In the genomic region with DNA sequence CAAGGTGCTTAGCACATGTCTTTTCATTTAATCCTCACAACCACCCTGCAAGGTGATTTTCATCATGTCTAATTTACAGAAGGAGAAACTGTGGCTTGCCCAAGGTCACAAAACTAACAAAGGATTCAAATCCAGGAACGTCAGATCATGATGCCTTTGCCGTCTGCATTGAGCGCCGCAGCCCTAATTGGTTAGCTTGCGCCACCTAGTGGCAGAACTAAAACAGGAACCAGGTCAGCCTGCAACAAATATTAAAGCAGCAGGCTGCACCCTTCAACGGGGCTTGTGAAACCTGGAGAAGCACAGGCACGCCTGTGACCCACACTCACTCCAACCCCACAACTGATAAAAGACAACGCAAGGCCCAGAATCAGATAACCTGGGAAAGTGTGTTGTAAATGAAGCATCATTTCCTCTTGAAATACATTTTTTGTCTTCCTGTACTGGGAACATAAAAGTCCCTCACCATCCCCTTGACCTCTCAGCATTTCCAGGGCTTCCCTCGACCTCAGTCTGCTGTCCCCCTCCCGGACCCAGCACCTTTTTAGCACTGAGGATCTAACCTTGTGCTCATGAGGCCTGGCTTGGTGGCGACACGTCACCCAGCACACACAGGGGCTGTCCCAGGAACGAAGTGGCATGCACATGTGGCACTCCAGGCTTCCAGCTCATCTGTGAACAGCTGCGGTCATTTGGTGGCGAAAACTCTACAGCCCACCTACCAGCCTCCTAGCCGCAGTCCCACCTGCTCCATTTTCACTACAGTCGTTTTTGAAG, we compare ENCODE assay signal across 8 cellular contexts. TPM values are rescaled to one million over a fixed set of nuclear protein-coding genes. Genes with fewer than 3 reads are reported as not detected.
DNase-seq lines count a peak whose midpoint lies in the region; ATAC-seq and TF ChIP-seq lines count a peak whose summit lies in the region.

No MANE protein-coding gene starts in this region.

- H3K4me3 Mint-ChIP-seq in naive B cell, result no peak overlapping the region

- H3K4me3 ChIP-seq in epithelial cell of esophagus (ENCODE audit: low read length), result no peak overlapping the region

- peaks cover 0 to 6% (median 0%) of the 10 kb centered on the region in 3 donors for H3K4me1 Mint-ChIP-seq in naive B cell

- H3K27me3 Mint-ChIP-seq in naive B cell, result peaks cover 0 to 11% (median 9%) of the 10 kb centered on the region in 3 donors

- peak; percentile 75 for ATAC-seq in GM21381 (IDR thresholded peaks at IDR 0.05; ENCODE audit: unreplicated experiment)
- ATAC-seq in naive B cell (ENCODE audit: low read depth in 2 of 2), result peak; percentile 93 to 95

- peak; percentile 87 for DNase-seq in DMS 273 (lab: John Stamatoyannopoulos, UW; ENCODE audit: unreplicated experiment)
- DNase-seq in HT-29 (ENCODE audit: low spot score), result peak; percentile 78
- peak; percentile 79 for DNase-seq in NOMO-1 treated with dmso at 0.1 percent for 144 hours (lab: John Stamatoyannopoulos, UW; ENCODE audit: unreplicated experiment)
- peak; percentile 45 for DNase-seq in activated CD8-positive, alpha-beta memory T cell treated with anti-CD3 and anti-CD28 coated beads, Interleukin-2, amount 50 U/mL, for 1 hour (ENCODE audit: extremely low read depth)
- DNase-seq in epithelial cell of esophagus (ENCODE audit: low read depth), result peak; percentile 81
- peak; percentile 70 for DNase-seq in naive B cell
- DNase-seq in stimulated activated CD8-positive, alpha-beta memory T cell treated with anti-CD3 and anti-CD28 coated beads, Interleukin-7, amount 100 ng/mL, for 24 hours (ENCODE audit: low read depth), result peak; percentile 38

- TF ChIP-seq CTCF in epithelial cell of esophagus (IDR thresholded peaks at IDR 0.05; ENCODE audit: insufficient read depth, low read depth, low read length, missing control alignments), result peak; percentile 93

- H3K9me3 Mint-ChIP-seq in naive B cell, result no peaks in the 10 kb centered on the region

- H3K27ac Mint-ChIP-seq in naive B cell, result peak overlapping the region in 1 of 6 donors; percentile 44

- H3K36me3 Mint-ChIP-seq in naive B cell, result no peaks in the 10 kb centered on the region

RNA-seq across cellular contexts. Expression of a gene that starts 17.3 kb away (rescaled TPM):
- 2.2 and 2.7 TPM in 2 replicates for total RNA-seq in HT-29 (2014; rRNA removed; shearing (Covaris generic))
- 10 to 100 TPM; 17.2 to 26.4 (median 21.3) TPM for polyA plus RNA-seq in naive B cell (ENCODE audit: low read depth in 6 of 6)

RNA-seq across cellular contexts. Expression of a gene that starts 17.5 kb away (rescaled TPM):
- total RNA-seq in HT-29 (2014; rRNA removed; shearing (Covaris generic)), result 5.7 and 7.0 TPM in 2 replicates
- 10 to 100 TPM in 1 of 6 donors, 1 to 10 TPM in 5; 1.4 to 10.8 (median 6.7) TPM for polyA plus RNA-seq in naive B cell (ENCODE audit: low read depth in 6 of 6)
